8 cellular contexts compared by ENCODE assay signal in genomic region chrX:23667239-23668177, GRCh38. TPM values are rescaled to one million over a fixed set of nuclear protein-coding genes. Genes with fewer than 3 reads are reported as not detected.
DNase-seq lines count a peak whose midpoint lies in the region; ATAC-seq and TF ChIP-seq lines count a peak whose summit lies in the region.

Gene PRDX4, plus strand, starts transcription at chrX:23667493. Its CDS starts 78 bp downstream, at chrX:23667571.

- peaks cover 0 to 7% of the 10 kb centered on the region in 2 donors for H3K36me3 Mint-ChIP-seq in activated naive CD4-positive, alpha-beta T cell treated with anti-CD3 and anti-CD28 coated beads, Interleukin-2, amount 50 U/mL, for 72 hours
- no peaks in the 10 kb centered on the region for H3K36me3 Mint-ChIP-seq in glutamatergic neuron (ENCODE audit: unreplicated experiment)
- peaks cover 5% of the 10 kb centered on the region for H3K36me3 Mint-ChIP-seq in osteocyte (ENCODE audit: unreplicated experiment)

- H3K36me3 ChIP-seq in thoracic aorta, result no peaks in the 10 kb centered on the region

- H3K4me1 ChIP-seq in thoracic aorta (ENCODE audit: control insufficient read depth in 1 of 2, low read depth in 2 of 2), result no peaks in the 10 kb centered on the region

- H3K4me3 ChIP-seq in HFF-Myc (replicated peaks; ENCODE audit: low read depth, low read length) (peak within 1 kb of the TSS; percentile 67), thoracic aorta (peak within 1 kb of the TSS; percentile 82)

- no peaks in the 10 kb centered on the region for H3K27me3 ChIP-seq in thoracic aorta (replicated peaks; ENCODE audit: insufficient read depth)

- H3K27me3 Mint-ChIP-seq in glutamatergic neuron (ENCODE audit: unreplicated experiment), result no peaks in the 10 kb centered on the region
- H3K27me3 Mint-ChIP-seq in osteocyte (ENCODE audit: unreplicated experiment), result no peaks in the 10 kb centered on the region

- peak within 1 kb of the TSS; percentile 50 to 61 for H3K27ac ChIP-seq in thoracic aorta

- H3K9me3 Mint-ChIP-seq in activated naive CD4-positive, alpha-beta T cell treated with anti-CD3 and anti-CD28 coated beads, Interleukin-2, amount 50 U/mL, for 72 hours, result no peaks in the 10 kb centered on the region
- H3K9me3 Mint-ChIP-seq in glutamatergic neuron (ENCODE audit: unreplicated experiment) (no peaks in the 10 kb centered on the region), osteocyte (ENCODE audit: unreplicated experiment) (no peaks in the 10 kb centered on the region)

- TF ChIP-seq CTCF in HFF-Myc (IDR thresholded peaks at IDR 0.05; ENCODE audit: low read depth, low read length, missing control alignments) (no peak), glutamatergic neuron (IDR thresholded peaks at IDR 0.05; ENCODE audit: partially characterized antibody, unreplicated experiment) (no peak), osteocyte (IDR thresholded peaks at IDR 0.05) (peak; percentile 11), thoracic aorta (IDR thresholded peaks at IDR 0.05) (no peak)

- peak within 1 kb of the TSS; percentile 83 for H3K4me3 Mint-ChIP-seq in glutamatergic neuron (ENCODE audit: unreplicated experiment)
- peak within 1 kb of the TSS; percentile 88 for H3K4me3 Mint-ChIP-seq in osteocyte (ENCODE audit: unreplicated experiment)

- no peaks in the 10 kb centered on the region for H3K9me3 ChIP-seq in thoracic aorta

- peak within 1 kb of the TSS; percentile 91 to 94 for H3K27ac Mint-ChIP-seq in activated naive CD4-positive, alpha-beta T cell treated with anti-CD3 and anti-CD28 coated beads, Interleukin-2, amount 50 U/mL, for 72 hours
- H3K27ac Mint-ChIP-seq in glutamatergic neuron (ENCODE audit: unreplicated experiment), result peak within 1 kb of the TSS; percentile 48
- peak within 1 kb of the TSS; percentile 91 for H3K27ac Mint-ChIP-seq in osteocyte (ENCODE audit: unreplicated experiment)

- ATAC-seq in SK-N-SH treated with all-trans-retinoic acid at 6 μM for 48 hours (peak; percentile 90), thoracic aorta (ENCODE audit: insufficient number of reproducible peaks, low FRiP score, low read depth) (peak; percentile 88)
- ATAC-seq in activated naive CD4-positive, alpha-beta T cell treated with anti-CD3 and anti-CD28 coated beads, Interleukin-2, amount 50 U/mL, for 72 hours, result peak; percentile 65 to 71

- H3K4me1 Mint-ChIP-seq in glutamatergic neuron (ENCODE audit: low read depth, unreplicated experiment), result no peaks in the 10 kb centered on the region
- H3K4me1 Mint-ChIP-seq in osteocyte (ENCODE audit: unreplicated experiment), result peaks cover 27% of the 10 kb centered on the region

- DNase-seq in GM04504 (ENCODE audit: low read depth) (peak; percentile 68), HFF-Myc (ENCODE audit: extremely low read depth, low read depth) (peak; percentile 41), NAMALWA (ENCODE audit: low spot score) (peak; percentile 77), glutamatergic neuron (peak; percentile 86), osteocyte (ENCODE audit: extremely low spot score, unreplicated experiment) (peak; percentile 98), thoracic aorta (ENCODE audit: low spot score) (peak; percentile 28)
- DNase-seq in activated naive CD4-positive, alpha-beta T cell treated with anti-CD3 and anti-CD28 coated beads, Interleukin-2, amount 50 U/mL, for 72 hours (ENCODE audit: low spot score in 2 of 2), result peak; percentile 70 to 85

TF ChIP-seq in SK-N-SH treated with all-trans-retinoic acid at 6 μM for 48 hours, 23 proteins besides CTCF, POLR2A, EP300 and RAD21:
- TF ChIP-seq GLIS3 (CRISPR knock-in tag; IDR thresholded peaks at IDR 0.05) (no peak), ZNF565 (CRISPR knock-in tag; conservative IDR thresholded peaks at IDR 0.05; ENCODE audit: low read depth) (no peak), OSR1 (CRISPR knock-in tag; IDR thresholded peaks at IDR 0.05) (no peak)

RNA-seq across cellular contexts. Expression of gene PRDX4, which starts in this region (rescaled TPM):
- total RNA-seq in activated naive CD4-positive, alpha-beta T cell treated with anti-CD3 and anti-CD28 coated beads, Interleukin-2, amount 50 U/mL, for 72 hours, result 10 to 100 TPM; 42.6 to 48.2 TPM
- total RNA-seq in glutamatergic neuron (ENCODE audit: unreplicated experiment), result 35.5 TPM
- total RNA-seq in osteocyte, result 299 and 304 TPM in 2 replicates
- total RNA-seq in thoracic aorta, result 100 to 1,000 TPM in 1 of 2 donors, 10 to 100 TPM in 1; 62.2 to 117 TPM

Comparison
In these comparisons a context has a peak if more than half of its experiments do, and no peak if none do; other contexts are left out.
1. Peak in every context shown above with its lines: DNase-seq, ATAC-seq, H3K4me3 ChIP-seq and H3K27ac ChIP-seq.
2. DNase-seq: peak in every context shown above with its lines; median percentile 98 in osteocyte; 86 in glutamatergic neuron; 78 in activated naive CD4-positive, alpha-beta T cell treated with anti-CD3 and anti-CD28 coated beads, Interleukin-2, amount 50 U/mL, for 72 hours; 77 in NAMALWA; 68 in GM04504; 41 in HFF-Myc; 28 in thoracic aorta.